ENCODE assay signal across 8 cellular contexts in the genomic region with DNA sequence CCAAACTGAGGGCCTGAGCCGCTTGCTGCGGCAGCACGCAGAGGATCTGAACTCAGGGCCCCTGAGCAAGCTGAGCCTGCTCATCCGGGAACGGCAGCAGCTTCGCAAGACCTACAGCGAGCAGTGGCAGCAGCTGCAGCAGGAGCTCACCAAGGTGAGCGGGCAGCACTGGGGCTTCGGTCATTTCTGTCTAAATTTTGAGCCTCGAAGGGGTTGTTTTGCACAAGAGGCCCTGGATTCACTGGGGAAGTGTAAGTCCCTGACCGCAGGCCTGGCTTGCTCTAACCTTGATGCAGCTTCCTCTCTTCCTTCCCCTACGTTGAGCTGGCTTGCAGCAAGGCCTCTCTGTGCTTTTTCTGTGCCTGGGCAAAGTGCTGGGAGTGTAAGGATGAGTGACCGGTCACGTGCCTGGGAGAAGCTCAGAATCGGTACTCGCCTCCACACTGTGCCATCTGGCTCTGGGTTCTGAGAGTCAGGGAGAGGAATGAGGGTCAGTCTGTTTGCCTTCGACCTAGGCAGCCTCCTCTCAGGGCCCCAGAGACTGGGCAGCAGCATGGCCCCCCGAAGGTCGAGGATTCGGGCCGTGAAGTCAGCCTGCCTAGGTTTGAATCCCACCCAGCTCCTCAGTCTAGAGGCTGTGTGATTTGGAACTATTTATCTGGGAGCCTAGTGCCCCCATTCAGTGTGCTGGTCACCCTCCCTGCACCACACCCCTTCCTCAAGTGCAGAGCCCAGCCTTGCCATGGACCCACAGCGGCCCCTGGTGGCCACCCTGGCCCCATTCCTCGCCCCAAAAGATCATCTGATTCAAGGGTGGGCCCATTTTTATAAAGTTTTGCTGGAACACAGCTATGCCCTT. TPM values are rescaled to one million over a fixed set of nuclear protein-coding genes. Genes with fewer than 3 reads are reported as not detected.
DNase-seq lines count a peak whose midpoint lies in the region; ATAC-seq and TF ChIP-seq lines count a peak whose summit lies in the region.

No MANE protein-coding gene starts in this region.

- H3K4me3 ChIP-seq in A673 (ENCODE audit: low read depth, low read length, poor library complexity, severe bottlenecking): no peak overlapping the region
- H3K4me3 ChIP-seq in KMS-11 (IDR thresholded peaks at IDR 0.05; ENCODE audit: insufficient read depth, low read depth, low read length): no peak overlapping the region
- peak overlapping the region; percentile 46 to 64 for H3K4me3 ChIP-seq in right atrium auricular region
- peak overlapping the region; percentile 57 to 67 (median 62) for H3K4me3 ChIP-seq in gastrocnemius medialis

- H3K27ac ChIP-seq in A673 (ENCODE audit: low read depth, low read length, poor library complexity, severe bottlenecking): no peak overlapping the region
- H3K27ac ChIP-seq in KMS-11: no peak overlapping the region
- H3K27ac ChIP-seq in right atrium auricular region: peak overlapping the region; percentile 94
- H3K27ac ChIP-seq in gastrocnemius medialis: peak overlapping the region; percentile 86 to 90 (median 88)

- H3K27me3 Mint-ChIP-seq in T-helper 2 cell treated with Interferon-gamma antibody and Interleukin-4, amounts not matched to agents 5 μg/mL and 100 μg/mL, for 36 hours (ENCODE audit: low read depth): no peaks in the 10 kb centered on the region

- peaks cover 16% of the 10 kb centered on the region for H3K36me3 Mint-ChIP-seq in T-helper 2 cell treated with Interferon-gamma antibody and Interleukin-4, amounts not matched to agents 5 μg/mL and 100 μg/mL, for 36 hours (ENCODE audit: low read depth)

- CTCF ChIA-PET in A673 (lab: Charles Lee): interaction anchor here (0.5 to 2.5 kb wide), 10 partner anchors 10 to 968 kb away, joined by 3 to 17 read pairs (median 4); partner anchors contain the start of gene BLM

- H3K9ac ChIP-seq in KMS-11: no peak overlapping the region

- H2AFZ ChIP-seq in KMS-11 (ENCODE audit: low read depth): no peak overlapping the region

- H3K4me1 Mint-ChIP-seq in T-helper 2 cell treated with Interferon-gamma antibody and Interleukin-4, amounts not matched to agents 5 μg/mL and 100 μg/mL, for 36 hours (ENCODE audit: low read depth): peaks cover 25% of the 10 kb centered on the region

- in situ Hi-C loops in gastrocnemius medialis (cut with MboI; ENCODE audit: low sequenced_read_pairs in 4 of 4): loop anchor here (5.0 to 25.0 kb wide), 5 partner anchors 173 to 573 kb away; partner anchors contain the start of gene BLM (in 2 of the 4)

- H3K4me3 Mint-ChIP-seq in T-helper 2 cell treated with Interferon-gamma antibody and Interleukin-4, amounts not matched to agents 5 μg/mL and 100 μg/mL, for 36 hours: peak overlapping the region; percentile 62

- DNase-seq in A673 (ENCODE audit: low spot score) (peak; percentile 80), amniotic stem cell (lab: John Stamatoyannopoulos, UW) (peak; percentile 19), right atrium auricular region (ENCODE audit: low spot score) (peak; percentile 90), gastrocnemius medialis (peak; percentile 42 to 63)
- peak; percentile 69 for DNase-seq in T-helper 2 cell treated with Interferon-gamma antibody and Interleukin-4, amounts not matched to agents 5 μg/mL and 100 μg/mL, for 36 hours (ENCODE audit: low spot score)

- H3K36me3 ChIP-seq in A673 (ENCODE audit: insufficient read depth, low read length, poor library complexity, severe bottlenecking): peaks cover 11% of the 10 kb centered on the region
- no peaks in the 10 kb centered on the region for H3K36me3 ChIP-seq in KMS-11 (ENCODE audit: insufficient read depth)
- peaks cover 37% of the 10 kb centered on the region for H3K36me3 ChIP-seq in right atrium auricular region
- peaks cover 0 to 19% of the 10 kb centered on the region in 2 donors for H3K36me3 ChIP-seq in gastrocnemius medialis

- intact Hi-C loops in A673 (cut with micrococcal nuclease; ENCODE audit: unreplicated experiment) (loop anchor here (1.0 to 5.0 kb wide), 4 partner anchors 178 to 565 kb away; no protein-coding TSS in a partner anchor), gastrocnemius medialis (cut with DNase I; ENCODE audit: low total_unique reads) (loop anchor here (1.0 to 10.0 kb wide), 3 partner anchors 193 to 561 kb away; no protein-coding TSS in a partner anchor)

- H3K4me2 ChIP-seq in KMS-11: no peak overlapping the region

- H3K79me2 ChIP-seq in KMS-11 (ENCODE audit: insufficient read depth, low read depth): no peaks in the 10 kb centered on the region

- BruUV-seq in A673 (replicated peaks; lab: Mats Ljungman, UMichigan): no TSS peak

- peak; percentile 47 for ATAC-seq in GM18498 (IDR thresholded peaks at IDR 0.05; ENCODE audit: unreplicated experiment)
- ATAC-seq in gastrocnemius medialis: peak; percentile 60 to 62
- no peak for ATAC-seq in HG02840 (IDR thresholded peaks at IDR 0.05; ENCODE audit: low FRiP score, unreplicated experiment)

- TF ChIP-seq POLR2A in gastrocnemius medialis (IDR thresholded peaks at IDR 0.05): peak in 1 of 2 donors; percentile 14

- no peaks in the 10 kb centered on the region for H3K9me3 Mint-ChIP-seq in T-helper 2 cell treated with Interferon-gamma antibody and Interleukin-4, amounts not matched to agents 5 μg/mL and 100 μg/mL, for 36 hours

- H3K27me3 ChIP-seq in A673 (replicated peaks; ENCODE audit: insufficient read depth, low read depth, low read length, poor library complexity) (no peaks in the 10 kb centered on the region), KMS-11 (ENCODE audit: insufficient read depth, low read depth) (no peaks in the 10 kb centered on the region), right atrium auricular region (no peaks in the 10 kb centered on the region), gastrocnemius medialis (no peaks in the 10 kb centered on the region)

- no peaks in the 10 kb centered on the region for H3K9me3 ChIP-seq in A673 (ENCODE audit: low read depth, low read length, poor library complexity, severe bottlenecking)
- H3K9me3 ChIP-seq in right atrium auricular region: no peaks in the 10 kb centered on the region
- H3K9me3 ChIP-seq in gastrocnemius medialis: no peaks in the 10 kb centered on the region

- TF ChIP-seq CTCF in A673 (conservative IDR thresholded peaks at IDR 0.05; ENCODE audit: low read depth, low read length) (peak; percentile 98), KMS-11 (conservative IDR thresholded peaks at IDR 0.05; ENCODE audit: low read depth, low read length) (peak; percentile 98), right atrium auricular region (IDR thresholded peaks at IDR 0.05) (peak; percentile 95 to 99), gastrocnemius medialis (IDR thresholded peaks at IDR 0.05 in 4 of 5, conservative IDR thresholded peaks at IDR 0.05 in 1 of 5) (peak; percentile 97 to 99 (median 98))

- no peaks in the 10 kb centered on the region for H4K20me1 ChIP-seq in KMS-11 (ENCODE audit: insufficient read depth)

- no peaks in the 10 kb centered on the region for H3K4me1 ChIP-seq in A673 (ENCODE audit: insufficient read depth, low read length, poor library complexity, severe bottlenecking)
- H3K4me1 ChIP-seq in KMS-11 (ENCODE audit: low read depth, poor library complexity, severe bottlenecking): peaks cover 10% of the 10 kb centered on the region
- H3K4me1 ChIP-seq in right atrium auricular region: peaks cover 0 to 56% of the 10 kb centered on the region in 2 donors
- peaks cover 7 to 8% of the 10 kb centered on the region in 2 donors for H3K4me1 ChIP-seq in gastrocnemius medialis

- H3K27ac Mint-ChIP-seq in T-helper 2 cell treated with Interferon-gamma antibody and Interleukin-4, amounts not matched to agents 5 μg/mL and 100 μg/mL, for 36 hours: peak overlapping the region; percentile 86

- POLR2A ChIA-PET in A673 (lab: Charles Lee; ENCODE audit: low non-redundant PET): no interaction called here

RNA-seq across cellular contexts. Expression of gene FES, which starts 1.4 kb away (rescaled TPM):
- 1.3 and 3.8 TPM in 2 replicates for total RNA-seq in A673 (2021)
- total RNA-seq in right atrium auricular region: 10 to 100 TPM in 1 of 2 donors, 1 to 10 TPM in 1; 9.3 to 14.9 TPM
- total RNA-seq in gastrocnemius medialis: 10 to 100 TPM in 2 of 4 donors, 1 to 10 TPM in 2; 5.3 to 13.5 (median 10.1) TPM

RNA-seq across cellular contexts. Expression of gene FURIN, which starts 17.3 kb away (rescaled TPM):
- total RNA-seq in A673 (2021) (59.0 and 63.4 TPM in 2 replicates), right atrium auricular region (10 to 100 TPM; 57.1 to 82.8 TPM), gastrocnemius medialis (100 to 1,000 TPM in 3 of 4 donors, 10 to 100 TPM in 1; 76.7 to 159 (median 118) TPM)

RNA-seq across cellular contexts. Expression of gene MAN2A2, which starts 17.4 kb away (rescaled TPM):
- total RNA-seq in A673 (2021): 75.7 and 91.3 TPM in 2 replicates
- 10 to 100 TPM; 41.7 to 42.3 TPM for total RNA-seq in right atrium auricular region
- total RNA-seq in gastrocnemius medialis: 100 to 1,000 TPM in 2 of 4 donors, 10 to 100 TPM in 2; 56.8 to 124 (median 92.4) TPM

RNA-seq across cellular contexts. Expression of gene HDDC3, which starts 46.7 kb away (rescaled TPM):
- total RNA-seq in A673 (2021): 22.6 and 23.9 TPM in 2 replicates
- 10 to 100 TPM; 14.9 to 17.9 TPM for total RNA-seq in right atrium auricular region
- total RNA-seq in gastrocnemius medialis: 10 to 100 TPM; 13.4 to 22.2 (median 17.2) TPM

RNA-seq across cellular contexts. Expression of gene UNC45A, which starts 49.4 kb away (rescaled TPM):
- total RNA-seq in A673 (2021) (74.4 and 77.7 TPM in 2 replicates), right atrium auricular region (10 to 100 TPM; 17.4 to 19.0 TPM), gastrocnemius medialis (1 to 10 TPM; 6.8 to 9.6 (median 7.6) TPM)

Comparison
In these comparisons a context has a peak if more than half of its experiments do, and no peak if none do; other contexts are left out.
1. DNase-seq: peak in every context shown above with its lines; median percentile 90 in right atrium auricular region; 80 in A673; 69 in T-helper 2 cell treated with Interferon-gamma antibody and Interleukin-4, amounts not matched to agents 5 μg/mL and 100 μg/mL, for 36 hours; 52 in gastrocnemius medialis; 19 in amniotic stem cell.
2. H3K27ac ChIP-seq: peak in right atrium auricular region (2 of 2) and gastrocnemius medialis (4 of 4); none in A673 (single experiment) and KMS-11 (single experiment).
3. H3K4me3 ChIP-seq: peak in right atrium auricular region (2 of 2) and gastrocnemius medialis (4 of 4); none in A673 (single experiment) and KMS-11 (single experiment).
4. Peak in every context shown above with its lines, with median percentiles within 50 percentile points of each other: CTCF ChIP-seq.